ENCODE assay signal across 2 cellular contexts in genomic region chr7:114786455-114786854, GRCh38.
TF ChIP-seq lines count a peak whose summit lies in the region.

No MANE protein-coding gene starts in this region.

TF ChIP-seq in SK-N-SH, 30 proteins besides CTCF, POLR2A, EP300 and RAD21 (continued from another document):
- TF ChIP-seq IRF3 (IDR thresholded peaks at IDR 0.05; ENCODE audit: low read depth, low read length) (no peak), RXRA (IDR thresholded peaks at IDR 0.05; ENCODE audit: borderline replicate concordance, low read depth) (no peak), ZBTB33 (IDR thresholded peaks at IDR 0.05; ENCODE audit: borderline replicate concordance, low read depth) (no peak), RFX5 (IDR thresholded peaks at IDR 0.05; ENCODE audit: low read length) (no peak), FOXM1 (IDR thresholded peaks at IDR 0.05; ENCODE audit: low read depth) (no peak), TEAD4 (IDR thresholded peaks at IDR 0.05; ENCODE audit: borderline replicate concordance, insufficient read depth) (no peak), GABPA (IDR thresholded peaks at IDR 0.05; ENCODE audit: low read depth) (no peak), USF1 (IDR thresholded peaks at IDR 0.05; ENCODE audit: borderline replicate concordance, low read depth) (no peak), RCOR1 (IDR thresholded peaks at IDR 0.05; ENCODE audit: low read length) (no peak), USF2 (IDR thresholded peaks at IDR 0.05; ENCODE audit: borderline replicate concordance, low read depth, low read length) (no peak), SMC3 (IDR thresholded peaks at IDR 0.05; ENCODE audit: low read depth, low read length) (no peak), MXI1 (IDR thresholded peaks at IDR 0.05; ENCODE audit: low read depth, low read length) (no peak)

TF ChIP-seq in SK-N-SH treated with all-trans-retinoic acid at 6 μM for 48 hours, 23 proteins besides CTCF, POLR2A, EP300 and RAD21 (continued from another document):
- TF ChIP-seq TSHZ2 (CRISPR knock-in tag; IDR thresholded peaks at IDR 0.05) (no peak), ZFP3 (CRISPR knock-in tag; IDR thresholded peaks at IDR 0.05) (no peak), ZC3H10 (CRISPR knock-in tag; IDR thresholded peaks at IDR 0.05) (no peak), ZFP30 (CRISPR knock-in tag; IDR thresholded peaks at IDR 0.05) (no peak), GLIS3 (CRISPR knock-in tag; IDR thresholded peaks at IDR 0.05) (no peak), BACH2 (CRISPR knock-in tag; IDR thresholded peaks at IDR 0.05; ENCODE audit: borderline replicate concordance) (no peak), CSRNP3 (CRISPR knock-in tag; IDR thresholded peaks at IDR 0.05) (no peak), ISL1 (CRISPR knock-in tag; IDR thresholded peaks at IDR 0.05) (no peak), ZNF70 (CRISPR knock-in tag; IDR thresholded peaks at IDR 0.05) (no peak), CREB5 (CRISPR knock-in tag; IDR thresholded peaks at IDR 0.05; ENCODE audit: low read depth) (no peak), TCF4 (CRISPR knock-in tag; IDR thresholded peaks at IDR 0.05; ENCODE audit: borderline replicate concordance) (no peak), ESRRG (CRISPR knock-in tag; IDR thresholded peaks at IDR 0.05) (no peak), PATZ1 (CRISPR knock-in tag; IDR thresholded peaks at IDR 0.05; ENCODE audit: borderline replicate concordance) (no peak), POU6F1 (CRISPR knock-in tag; IDR thresholded peaks at IDR 0.05; ENCODE audit: borderline replicate concordance, low read depth) (no peak), RARB (CRISPR knock-in tag; IDR thresholded peaks at IDR 0.05) (no peak), OSR1 (CRISPR knock-in tag; IDR thresholded peaks at IDR 0.05) (no peak), ARNTL (CRISPR knock-in tag; IDR thresholded peaks at IDR 0.05; ENCODE audit: borderline replicate concordance, low read depth) (no peak), TOX (CRISPR knock-in tag; IDR thresholded peaks at IDR 0.05; ENCODE audit: borderline replicate concordance) (no peak)
